Comparison of ENCODE assay signal across 8 cellular contexts in the genomic region with DNA sequence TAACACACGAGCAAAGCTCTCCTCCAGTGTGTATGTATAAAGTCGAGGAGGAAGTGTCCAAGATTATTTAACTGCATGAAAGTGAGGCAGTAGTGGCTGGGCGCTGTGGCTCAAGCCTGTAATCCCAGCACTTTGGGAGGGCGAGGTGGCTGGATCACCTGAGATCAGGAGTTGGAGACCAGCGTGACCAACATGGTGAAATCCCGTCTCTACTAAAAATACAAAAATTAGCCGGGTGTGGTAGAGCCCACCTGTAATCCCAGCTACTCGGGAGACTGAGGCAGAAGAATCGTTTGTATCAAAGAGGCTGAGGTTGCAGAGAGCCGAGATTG. TPM values are rescaled to one million over a fixed set of nuclear protein-coding genes. Genes with fewer than 3 reads are reported as not detected.
DNase-seq lines count a peak whose midpoint lies in the region; ATAC-seq and TF ChIP-seq lines count a peak whose summit lies in the region.

No MANE protein-coding gene starts in this region.

- peaks cover 25% of the 10 kb centered on the region for H3K36me3 Mint-ChIP-seq in activated CD8-positive, alpha-beta T cell treated with anti-CD3 and anti-CD28 coated beads for 36 hours (ENCODE audit: low read depth)
- peaks cover 21 to 24% (median 21%) of the 10 kb centered on the region in 3 donors for H3K36me3 Mint-ChIP-seq in immature natural killer cell

- H4K20me1 ChIP-seq in HCT116 (ENCODE audit: insufficient read depth), result no peaks in the 10 kb centered on the region

- peaks cover 11% of the 10 kb centered on the region for H3K9me3 Mint-ChIP-seq in activated CD8-positive, alpha-beta T cell treated with anti-CD3 and anti-CD28 coated beads for 36 hours
- peaks cover 0 to 6% (median 0%) of the 10 kb centered on the region in 6 donors for H3K9me3 Mint-ChIP-seq in immature natural killer cell

- intact Hi-C loops in HCT116 (cut with micrococcal nuclease), result loop anchor here (1.0 kb wide), 2 partner anchors 218 to 260 kb away; no protein-coding TSS in a partner anchor
- intact Hi-C loops in activated CD8-positive, alpha-beta T cell treated with anti-CD3 and anti-CD28 coated beads for 36 hours (cut with micrococcal nuclease), result loop anchor here (2.0 to 5.0 kb wide), 5 partner anchors 51 to 344 kb away; a partner anchor contains a TSS

- H3K79me2 ChIP-seq in HCT116 (ENCODE audit: insufficient read depth, low read length), result no peaks in the 10 kb centered on the region

- no peak for TF ChIP-seq RAD21 in HCT116 (IDR thresholded peaks at IDR 0.05; ENCODE audit: low read depth)

- H3K27me3 Mint-ChIP-seq in activated CD8-positive, alpha-beta T cell treated with anti-CD3 and anti-CD28 coated beads for 36 hours, result no peaks in the 10 kb centered on the region
- peaks cover 1 to 10% (median 4%) of the 10 kb centered on the region in 3 donors for H3K27me3 Mint-ChIP-seq in immature natural killer cell (ENCODE audit: low read depth in 3 of 3)

- RAD21 ChIA-PET in HCT116 (lab: Charles Lee; ENCODE audit: low non-redundant PET in 1 of 2, low total read pairs in 2 of 2, uncharacterized antibody in 2 of 2, unreplicated experiment in 2 of 2), result no interaction called here

- no peak for TF ChIP-seq POLR2A in HCT116 (IDR thresholded peaks at IDR 0.05; ENCODE audit: borderline replicate concordance, extremely low read depth, insufficient read depth, insufficient read length)

- peak overlapping the region; percentile 91 for H3K4me3 Mint-ChIP-seq in activated CD8-positive, alpha-beta T cell treated with anti-CD3 and anti-CD28 coated beads for 36 hours
- peak overlapping the region; percentile 85 to 98 (median 94) for H3K4me3 Mint-ChIP-seq in immature natural killer cell

- H3K36me3 ChIP-seq in HCT116 (ENCODE audit: control insufficient read depth in 1 of 2, insufficient read depth in 2 of 2, low read length in 2 of 2), result no peaks in the 10 kb centered on the region

- no peaks in the 10 kb centered on the region for H3K9me2 ChIP-seq in HCT116 (ENCODE audit: insufficient read depth)

- no TSS peak for BruUV-seq in HCT116 (replicated peaks; lab: Mats Ljungman, UMichigan)

- POLR2A ChIA-PET in HCT116 (lab: Charles Lee), result no interaction called here
- POLR2A ChIA-PET in activated CD8-positive, alpha-beta T cell treated with anti-CD3 and anti-CD28 coated beads for 36 hours (lab: Charles Lee), result interaction anchor here (0.8 to 1.8 kb wide), 3 partner anchors 49 to 192 kb away, joined by 3 to 5 read pairs (median 4); a partner anchor contains a TSS

- H3K4me2 ChIP-seq in HCT116 (ENCODE audit: low read length), result peak overlapping the region; percentile 60; the same call in 1 of the 2 replicates

- H3K4me3 ChIP-seq in HCT116 (replicated peaks in 1 of 2; ENCODE audit: low read depth in 1 of 2, low read length in 2 of 2), result no peak overlapping the region

- no peak overlapping the region for H2AFZ ChIP-seq in HCT116 (ENCODE audit: low read depth, low read length, poor library complexity, severe bottlenecking)

- no peaks in the 10 kb centered on the region for H3K27me3 ChIP-seq in HCT116 (ENCODE audit: insufficient read depth, low read length)

- CTCF ChIA-PET in HCT116 (lab: Charles Lee), result no interaction called here
- CTCF ChIA-PET in activated CD8-positive, alpha-beta T cell treated with anti-CD3 and anti-CD28 coated beads for 36 hours (lab: Charles Lee), result interaction anchor here (0.6 to 7.9 kb wide), 28 partner anchors 10 to 344 kb away, joined by 3 to 136 read pairs (median 6); a partner anchor contains a TSS

- no peak overlapping the region for H3K27ac Mint-ChIP-seq in activated CD8-positive, alpha-beta T cell treated with anti-CD3 and anti-CD28 coated beads for 36 hours
- peak overlapping the region in 2 of 6 donors; percentile 60 to 63 for H3K27ac Mint-ChIP-seq in immature natural killer cell

- TF ChIP-seq CTCF in C4-2B (conservative IDR thresholded peaks at IDR 0.05) (peak; percentile 44), HCT116 (IDR thresholded peaks at IDR 0.05 in 2 of 3, conservative IDR thresholded peaks at IDR 0.05 in 1 of 3; ENCODE audit: borderline replicate concordance in 1 of 3, insufficient read depth in 1 of 3, low read depth in 2 of 3, low read length in 2 of 3) (no peak)
- peak; percentile 49 for TF ChIP-seq CTCF in activated CD8-positive, alpha-beta T cell treated with anti-CD3 and anti-CD28 coated beads for 36 hours (IDR thresholded peaks at IDR 0.05)

- peaks cover 33% of the 10 kb centered on the region for H3K4me1 Mint-ChIP-seq in activated CD8-positive, alpha-beta T cell treated with anti-CD3 and anti-CD28 coated beads for 36 hours (ENCODE audit: low read depth)
- peaks cover 37 to 41% of the 10 kb centered on the region in 2 donors for H3K4me1 Mint-ChIP-seq in immature natural killer cell

- H3K9me3 ChIP-seq in HCT116 (ENCODE audit: control insufficient read depth in 1 of 2, insufficient read depth in 1 of 2, low read depth in 1 of 2, low read length in 2 of 2), result peaks cover 13 to 16% of the 10 kb centered on the region in 2 experiments; a peak in 2 of 4 replicates

- H3K9ac ChIP-seq in HCT116 (ENCODE audit: low read length), result no peak overlapping the region

- no peak for DNase-seq in HCT116 (ENCODE audit: low read depth, low spot score)
- DNase-seq in activated CD8-positive, alpha-beta T cell treated with anti-CD3 and anti-CD28 coated beads for 36 hours, result no peak
- no peak for DNase-seq in immature natural killer cell
- no peak for DNase-seq in NCI-H1436 treated with DMSO at 0.1 percent for 48 hours (lab: John Stamatoyannopoulos, UW)
- DNase-seq in NCI-H526 (lab: John Stamatoyannopoulos, UW), result no peak
- no peak for DNase-seq in GM19238 (ENCODE audit: insufficient read length, low spot score)
- no peak for DNase-seq in stimulated activated CD4-positive, alpha-beta T cell treated with anti-CD3 and anti-CD28 coated beads, Interleukin-15, amount 100 ng/mL, for 24 hours

- no peak for ATAC-seq in HCT116
- ATAC-seq in activated CD8-positive, alpha-beta T cell treated with anti-CD3 and anti-CD28 coated beads for 36 hours, result no peak

- H3K27ac ChIP-seq in C4-2B (no peak overlapping the region), HCT116 (ENCODE audit: low read depth, low read length) (no peak overlapping the region)

- H3K4me1 ChIP-seq in HCT116 (ENCODE audit: control insufficient read depth in 1 of 2, insufficient read depth in 2 of 2, low read length in 2 of 2), result no peaks in the 10 kb centered on the region

TF ChIP-seq in HCT116, 20 proteins besides CTCF, POLR2A, EP300 and RAD21 (continues in another document):
- TF ChIP-seq CBX3 (IDR thresholded peaks at IDR 0.05; ENCODE audit: low read depth) (no peak), POLR2AphosphoS5 (IDR thresholded peaks at IDR 0.05; ENCODE audit: low read depth, low read length) (no peak), JUND (IDR thresholded peaks at IDR 0.05) (no peak)
- TF ChIP-seq, protein P1, sequence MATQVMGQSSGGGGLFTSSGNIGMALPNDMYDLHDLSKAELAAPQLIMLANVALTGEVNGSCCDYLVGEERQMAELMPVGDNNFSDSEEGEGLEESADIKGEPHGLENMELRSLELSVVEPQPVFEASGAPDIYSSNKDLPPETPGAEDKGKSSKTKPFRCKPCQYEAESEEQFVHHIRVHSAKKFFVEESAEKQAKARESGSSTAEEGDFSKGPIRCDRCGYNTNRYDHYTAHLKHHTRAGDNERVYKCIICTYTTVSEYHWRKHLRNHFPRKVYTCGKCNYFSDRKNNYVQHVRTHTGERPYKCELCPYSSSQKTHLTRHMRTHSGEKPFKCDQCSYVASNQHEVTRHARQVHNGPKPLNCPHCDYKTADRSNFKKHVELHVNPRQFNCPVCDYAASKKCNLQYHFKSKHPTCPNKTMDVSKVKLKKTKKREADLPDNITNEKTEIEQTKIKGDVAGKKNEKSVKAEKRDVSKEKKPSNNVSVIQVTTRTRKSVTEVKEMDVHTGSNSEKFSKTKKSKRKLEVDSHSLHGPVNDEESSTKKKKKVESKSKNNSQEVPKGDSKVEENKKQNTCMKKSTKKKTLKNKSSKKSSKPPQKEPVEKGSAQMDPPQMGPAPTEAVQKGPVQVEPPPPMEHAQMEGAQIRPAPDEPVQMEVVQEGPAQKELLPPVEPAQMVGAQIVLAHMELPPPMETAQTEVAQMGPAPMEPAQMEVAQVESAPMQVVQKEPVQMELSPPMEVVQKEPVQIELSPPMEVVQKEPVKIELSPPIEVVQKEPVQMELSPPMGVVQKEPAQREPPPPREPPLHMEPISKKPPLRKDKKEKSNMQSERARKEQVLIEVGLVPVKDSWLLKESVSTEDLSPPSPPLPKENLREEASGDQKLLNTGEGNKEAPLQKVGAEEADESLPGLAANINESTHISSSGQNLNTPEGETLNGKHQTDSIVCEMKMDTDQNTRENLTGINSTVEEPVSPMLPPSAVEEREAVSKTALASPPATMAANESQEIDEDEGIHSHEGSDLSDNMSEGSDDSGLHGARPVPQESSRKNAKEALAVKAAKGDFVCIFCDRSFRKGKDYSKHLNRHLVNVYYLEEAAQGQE (IDR thresholded peaks at IDR 0.05; ENCODE audit: low read depth), result no peak
- TF ChIP-seq, protein P2, sequence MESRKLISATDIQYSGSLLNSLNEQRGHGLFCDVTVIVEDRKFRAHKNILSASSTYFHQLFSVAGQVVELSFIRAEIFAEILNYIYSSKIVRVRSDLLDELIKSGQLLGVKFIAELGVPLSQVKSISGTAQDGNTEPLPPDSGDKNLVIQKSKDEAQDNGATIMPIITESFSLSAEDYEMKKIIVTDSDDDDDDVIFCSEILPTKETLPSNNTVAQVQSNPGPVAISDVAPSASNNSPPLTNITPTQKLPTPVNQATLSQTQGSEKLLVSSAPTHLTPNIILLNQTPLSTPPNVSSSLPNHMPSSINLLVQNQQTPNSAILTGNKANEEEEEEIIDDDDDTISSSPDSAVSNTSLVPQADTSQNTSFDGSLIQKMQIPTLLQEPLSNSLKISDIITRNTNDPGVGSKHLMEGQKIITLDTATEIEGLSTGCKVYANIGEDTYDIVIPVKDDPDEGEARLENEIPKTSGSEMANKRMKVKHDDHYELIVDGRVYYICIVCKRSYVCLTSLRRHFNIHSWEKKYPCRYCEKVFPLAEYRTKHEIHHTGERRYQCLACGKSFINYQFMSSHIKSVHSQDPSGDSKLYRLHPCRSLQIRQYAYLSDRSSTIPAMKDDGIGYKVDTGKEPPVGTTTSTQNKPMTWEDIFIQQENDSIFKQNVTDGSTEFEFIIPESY (IDR thresholded peaks at IDR 0.05; ENCODE audit: extremely low read depth, insufficient replicate concordance, low read length), result no peak

RNA-seq across cellular contexts. Expression of a gene that starts 1.2 kb away (rescaled TPM):
- total RNA-seq in HCT116 (2021; ENCODE audit: unreplicated experiment), result 1.0 TPM
- polyA plus RNA-seq in HCT116 (2012), result 0.62 and 0.86 TPM in 2 replicates
- 1 to 10 TPM; 2.0 to 3.0 TPM for total RNA-seq in activated CD8-positive, alpha-beta T cell treated with anti-CD3 and anti-CD28 coated beads for 36 hours
- 1 to 10 TPM; 2.2 to 4.1 (median 2.4) TPM for polyA plus RNA-seq in immature natural killer cell

RNA-seq across cellular contexts. Expression of a gene that starts 15.2 kb away (rescaled TPM):
- total RNA-seq in HCT116 (2021; ENCODE audit: unreplicated experiment), result not detected
- polyA plus RNA-seq in HCT116 (2012), result not detected in 2 replicates
- total RNA-seq in activated CD8-positive, alpha-beta T cell treated with anti-CD3 and anti-CD28 coated beads for 36 hours, result 1 to 10 TPM; 3.9 to 4.6 TPM
- polyA plus RNA-seq in immature natural killer cell, result 1 to 10 TPM in 1 of 3 donors, under 1 TPM in 1, not detected in 1; 0.51 to 3.6 TPM

RNA-seq across cellular contexts. Expression of a gene that starts 21.5 kb away (rescaled TPM):
- 4.0 TPM for total RNA-seq in HCT116 (2021; ENCODE audit: unreplicated experiment)
- polyA plus RNA-seq in HCT116 (2012), result 0.91 and 1.3 TPM in 2 replicates
- 10 to 100 TPM; 10.2 to 10.3 TPM for total RNA-seq in activated CD8-positive, alpha-beta T cell treated with anti-CD3 and anti-CD28 coated beads for 36 hours
- 10 to 100 TPM; 15.1 to 20.1 (median 18.6) TPM for polyA plus RNA-seq in immature natural killer cell

Comparison
In these comparisons a context has a peak if more than half of its experiments do, and no peak if none do; other contexts are left out.
1. CTCF ChIP-seq: peak in C4-2B (single experiment) and activated CD8-positive, alpha-beta T cell treated with anti-CD3 and anti-CD28 coated beads for 36 hours (single experiment); none in HCT116 (0 of 3).